8 cellular contexts compared by ENCODE assay signal in genomic region chr9:135480071-135480941, GRCh38. TPM values are rescaled to one million over a fixed set of nuclear protein-coding genes. Genes with fewer than 3 reads are reported as not detected.
DNase-seq lines count a peak whose midpoint lies in the region; FAIRE-seq and TF ChIP-seq lines count a peak whose summit lies in the region.

No MANE protein-coding gene starts in this region.

- H3K4me3 ChIP-seq in Peyer's patch = peak overlapping the region; percentile 59 to 93 (median 78)
- H3K4me3 ChIP-seq in epithelial cell of esophagus (ENCODE audit: low read length) = peak overlapping the region; percentile 69
- peak overlapping the region; percentile 6 for H3K4me3 ChIP-seq in mucosa of stomach (ENCODE audit: low read length)

- H3K27me3 ChIP-seq in Peyer's patch = no peaks in the 10 kb centered on the region
- H3K27me3 ChIP-seq in mucosa of stomach (ENCODE audit: control insufficient read depth, insufficient read depth, low read length) = no peaks in the 10 kb centered on the region

- H3K27ac ChIP-seq in 22Rv1 (peak overlapping the region; percentile 64), Peyer's patch (peak overlapping the region; percentile 45 to 84 (median 54))

- TF ChIP-seq POLR2A in Peyer's patch (IDR thresholded peaks at IDR 0.05) = peak in 1 of 2 donors; percentile 14
- TF ChIP-seq POLR2A in GM12891 (IDR thresholded peaks at IDR 0.05; ENCODE audit: low read depth, low read length) = no peak

- peak overlapping the region; percentile 64 for H3K9ac ChIP-seq in mucosa of stomach (ENCODE audit: low read length)

- H3K4me1 ChIP-seq in Peyer's patch = peaks cover 0 to 15% (median 7%) of the 10 kb centered on the region in 4 donors
- peaks cover 9% of the 10 kb centered on the region for H3K4me1 ChIP-seq in mucosa of stomach (ENCODE audit: control insufficient read depth, insufficient read depth, low read length)

- TF ChIP-seq CTCF in 22Rv1 (IDR thresholded peaks at IDR 0.05) (no peak), GM10266 (IDR thresholded peaks at IDR 0.05; ENCODE audit: control insufficient read depth, insufficient read depth, low read depth, missing control alignments) (no peak), Peyer's patch (IDR thresholded peaks at IDR 0.05) (no peak), epithelial cell of esophagus (IDR thresholded peaks at IDR 0.05; ENCODE audit: insufficient read depth, low read depth, low read length, missing control alignments) (no peak)

- peaks cover 0 to 15% (median 0%) of the 10 kb centered on the region in 3 donors for H3K36me3 ChIP-seq in Peyer's patch
- H3K36me3 ChIP-seq in mucosa of stomach (ENCODE audit: control insufficient read depth, insufficient read depth, low read length) = no peaks in the 10 kb centered on the region

- no peaks in the 10 kb centered on the region for H3K9me3 ChIP-seq in Peyer's patch
- H3K9me3 ChIP-seq in mucosa of stomach (ENCODE audit: control insufficient read depth, low read length) = no peaks in the 10 kb centered on the region

- FAIRE-seq in GM12891 (lab: Jason Lieb, UNC) = no peak

- DNase-seq in GM10266 (ENCODE audit: extremely low spot score) (peak; percentile 63), Peyer's patch (peak in 1 of 3 donors; percentile 73), epithelial cell of esophagus (ENCODE audit: low read depth) (peak; percentile 40), SIG-M5 (lab: John Stamatoyannopoulos, UW) (no peak), GM12891 (ENCODE audit: insufficient read length, low spot score) (no peak), mucosa of gallbladder (ENCODE audit: low spot score) (no peak)

TF ChIP-seq in GM12891, 5 proteins besides CTCF, POLR2A, EP300 and RAD21:
- TF ChIP-seq SPI1 (IDR thresholded peaks at IDR 0.05; ENCODE audit: low read depth, low read length) = no peak
- no peak for TF ChIP-seq PAX5 (IDR thresholded peaks at IDR 0.05; ENCODE audit: insufficient read depth, low read length, severe bottlenecking)
- TF ChIP-seq POU2F2 (IDR thresholded peaks at IDR 0.05; ENCODE audit: low read depth, low read length) = no peak
- TF ChIP-seq TAF1 (IDR thresholded peaks at IDR 0.05; ENCODE audit: low read depth, low read length) = no peak
- no peak for TF ChIP-seq POLR2AphosphoS5 (IDR thresholded peaks at IDR 0.05; ENCODE audit: low read depth, low read length)
TF ChIP-seq in GM12891: peak in this region for 0.

RNA-seq across cellular contexts. Expression of gene PPP1R26, which starts 0.7 kb away (rescaled TPM):
- total RNA-seq in Peyer's patch (10 to 100 TPM; 12.4 to 34.0 (median 18.7) TPM), mucosa of gallbladder (23.3 TPM)
- polyA plus RNA-seq in GM12891 (2012; ENCODE audit: low read depth, missing spikeins) = 0.10 TPM

RNA-seq across cellular contexts. Expression of gene MRPS2, which starts 20.2 kb away (rescaled TPM):
- total RNA-seq in Peyer's patch (10 to 100 TPM; 22.3 to 42.7 (median 32.4) TPM), mucosa of gallbladder (29.3 TPM)
- 52.9 TPM for polyA plus RNA-seq in GM12891 (2012; ENCODE audit: low read depth, missing spikeins)

RNA-seq across cellular contexts. Expression of gene LCN1, which starts 40.9 kb away (rescaled TPM):
- total RNA-seq in Peyer's patch (not detected), mucosa of gallbladder (not detected)
- polyA plus RNA-seq in GM12891 (2012; ENCODE audit: low read depth, missing spikeins) = not detected

Comparison
In these comparisons a context has a peak if more than half of its experiments do, and no peak if none do; other contexts are left out.
1. DNase-seq: peak in GM10266 (single experiment) and epithelial cell of esophagus (single experiment); none in SIG-M5 (single experiment), GM12891 (single experiment) and mucosa of gallbladder (single experiment).
2. H3K4me3 ChIP-seq: peak in every context shown above with its lines; median percentile 78 in Peyer's patch; 69 in epithelial cell of esophagus; 6 in mucosa of stomach.